Comparison of ENCODE assay signal across 2 cellular contexts in genomic region chr6:392441-393390, GRCh38.
TF ChIP-seq lines count a peak whose summit lies in the region.

No MANE protein-coding gene starts in this region.

TF ChIP-seq in endothelial cell of umbilical vein, 7 proteins besides CTCF, POLR2A, EP300 and RAD21:
- TF ChIP-seq MYC (IDR thresholded peaks at IDR 0.05; ENCODE audit: low read depth, low read length) (no peak), EZH2 (IDR thresholded peaks at IDR 0.05; ENCODE audit: borderline replicate concordance, low read depth, low read length, severe bottlenecking) (peak; percentile 57)

TF ChIP-seq in neural cell, 6 proteins besides CTCF, POLR2A, EP300 and RAD21:
- TF ChIP-seq EZH2 (IDR thresholded peaks at IDR 0.05; ENCODE audit: borderline replicate concordance, insufficient read depth, low read length, poor library complexity, severe bottlenecking) (peak; percentile 92), MXI1 (conservative IDR thresholded peaks at IDR 0.05; ENCODE audit: poor library complexity, severe bottlenecking) (peak; percentile 34), TAF1 (IDR thresholded peaks at IDR 0.05; ENCODE audit: low read depth) (no peak), POLR2AphosphoS5 (IDR thresholded peaks at IDR 0.05) (peak; percentile 5), SMC3 (conservative IDR thresholded peaks at IDR 0.05; ENCODE audit: poor library complexity) (peak; percentile 12), REST (IDR thresholded peaks at IDR 0.05; ENCODE audit: borderline replicate concordance) (no peak)
